ENCODE assay signal across 12 cellular contexts in the genomic region with DNA sequence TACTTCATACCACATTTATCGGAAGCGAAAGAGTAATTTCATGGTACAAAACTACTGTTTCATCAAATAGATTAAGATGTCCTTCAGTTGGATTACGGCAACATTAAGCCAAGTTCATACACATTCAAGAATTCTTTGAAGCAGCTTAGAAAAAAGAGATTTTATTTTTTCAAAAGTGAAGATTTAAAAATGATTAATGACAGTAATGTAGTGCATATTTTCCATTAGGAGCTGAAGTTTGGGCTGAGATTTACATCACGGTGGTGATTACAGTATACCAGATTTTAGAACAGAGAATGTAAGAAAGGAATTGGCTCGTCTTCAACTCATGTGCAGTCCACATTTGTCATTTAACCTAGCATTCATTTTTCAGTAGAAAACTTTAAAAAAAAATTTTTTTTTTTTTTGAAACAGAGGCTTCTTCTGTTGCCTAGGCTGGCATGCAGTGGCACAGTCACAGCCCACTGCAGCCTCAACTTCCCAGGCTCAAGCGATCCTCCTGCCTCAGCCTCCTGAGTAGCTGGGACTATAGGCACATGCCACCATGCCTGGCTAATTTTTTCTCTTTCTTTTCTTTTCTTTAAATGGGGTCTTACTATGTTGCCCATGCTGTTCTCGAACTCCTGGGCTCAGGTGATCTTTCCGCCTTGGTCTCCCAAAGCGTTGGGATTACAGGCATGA. TPM values are rescaled to one million over a fixed set of nuclear protein-coding genes. Genes with fewer than 3 reads are reported as not detected.
DNase-seq lines count a peak whose midpoint lies in the region; ATAC-seq, FAIRE-seq and TF ChIP-seq lines count a peak whose summit lies in the region.
"Had no signal": no experiment of that assay in that cellular context is flagged by ENCODE, and none has a peak within 500 bp of the region (broad histone marks: within the 10 kb centered on the region; RNA-seq: fewer than 3 reads in every experiment).

No MANE protein-coding gene starts in this region.

- H3K4me1 ChIP-seq in endothelial cell of umbilical vein (ENCODE audit: control insufficient read depth, extremely low read depth, insufficient read depth, low read length): peaks cover 21% of the 10 kb centered on the region
- H3K4me1 ChIP-seq in skeletal muscle satellite cell (ENCODE audit: control insufficient read depth, insufficient read depth, low read length): peaks cover 36% of the 10 kb centered on the region
- H3K4me1 ChIP-seq in left lung: peaks cover 4 to 56% of the 10 kb centered on the region in 2 donors

- H3K9me1 ChIP-seq in endothelial cell of umbilical vein (replicated peaks; ENCODE audit: control insufficient read depth, extremely low read depth, insufficient read depth, low read length): no peaks in the 10 kb centered on the region

- H3K36me3 Mint-ChIP-seq in activated CD4-positive, alpha-beta T cell treated with anti-CD3 and anti-CD28 coated beads for 36 hours (ENCODE audit: low read depth): peaks cover 3% of the 10 kb centered on the region

- no peak for FAIRE-seq in endothelial cell of umbilical vein (lab: Jason Lieb, UNC)
- FAIRE-seq: A204.1 had no signal

- H3K27me3 ChIP-seq in endothelial cell of umbilical vein (ENCODE audit: control insufficient read depth in 2 of 2, insufficient read depth in 2 of 2, low read length in 2 of 2) (no peaks in the 10 kb centered on the region), skeletal muscle satellite cell (ENCODE audit: control insufficient read depth, insufficient read depth, low read length) (no peaks in the 10 kb centered on the region), left lung (peaks cover 0 to 12% of the 10 kb centered on the region in 2 donors)

- H3K9me3 ChIP-seq in endothelial cell of umbilical vein (replicated peaks; ENCODE audit: control insufficient read depth, insufficient read depth, low read length): no peaks in the 10 kb centered on the region
- H3K9me3 ChIP-seq in skeletal muscle satellite cell (replicated peaks; ENCODE audit: low read length): no peaks in the 10 kb centered on the region
- no peaks in the 10 kb centered on the region for H3K9me3 ChIP-seq in left lung
- H3K9me3 ChIP-seq: lower lobe of right lung had no signal

- POLR2A ChIA-PET in activated CD4-positive, alpha-beta T cell treated with anti-CD3 and anti-CD28 coated beads for 36 hours (lab: Charles Lee): interaction anchor here (0.7 to 2.3 kb wide), 2 partner anchors 25 to 43 kb away, joined by 3 to 10 read pairs; no protein-coding TSS in a partner anchor
- POLR2A ChIA-PET in endothelial cell of umbilical vein (lab: Charles Lee): interaction anchor here (1.2 kb wide), 1 partner anchor 86 kb away, joined by 3 read pairs; no protein-coding TSS in a partner anchor

- peak overlapping the region; percentile 93 for H3K27ac Mint-ChIP-seq in activated CD4-positive, alpha-beta T cell treated with anti-CD3 and anti-CD28 coated beads for 36 hours

- CTCF ChIA-PET in activated CD4-positive, alpha-beta T cell treated with anti-CD3 and anti-CD28 coated beads for 36 hours (lab: Charles Lee): interaction anchor here (0.6 to 2.1 kb wide), 11 partner anchors 12 to 95 kb away, joined by 3 to 12 read pairs (median 4); no protein-coding TSS in a partner anchor
- CTCF ChIA-PET in endothelial cell of umbilical vein (lab: Charles Lee): interaction anchor here (0.8 to 4.7 kb wide), 19 partner anchors 11 to 88 kb away, joined by 3 to 82 read pairs (median 8); no protein-coding TSS in a partner anchor

- no peaks in the 10 kb centered on the region for H3K36me3 ChIP-seq in endothelial cell of umbilical vein (ENCODE audit: control insufficient read depth in 2 of 2, extremely low read depth in 1 of 2, insufficient read depth in 2 of 2, low read length in 2 of 2)
- H3K36me3 ChIP-seq in skeletal muscle satellite cell (ENCODE audit: insufficient read depth, low read length): no peaks in the 10 kb centered on the region
- H3K36me3 ChIP-seq in left lung: no peaks in the 10 kb centered on the region
- H3K36me3 ChIP-seq: lower lobe of right lung, WERI-Rb-1 had no signal

- intact Hi-C loops in activated CD4-positive, alpha-beta T cell treated with anti-CD3 and anti-CD28 coated beads for 36 hours (cut with DNase I, micrococcal nuclease): loop anchor here (1.0 to 5.0 kb wide), 7 partner anchors 43 to 669 kb away; a partner anchor contains a TSS
- intact Hi-C loops in endothelial cell of umbilical vein (cut with micrococcal nuclease): loop anchor here (5.0 kb wide), 1 partner anchor 221 kb away; no protein-coding TSS in a partner anchor
- intact Hi-C loops in left lung (cut with DNase I): no loop called here

- H3K4me2 ChIP-seq in endothelial cell of umbilical vein (ENCODE audit: insufficient read depth, low read length): peak overlapping the region; percentile 93
- H3K4me2 ChIP-seq in skeletal muscle satellite cell (ENCODE audit: low read length): peak overlapping the region; percentile 82

- TF ChIP-seq CTCF in WI38 (IDR thresholded peaks at IDR 0.05; ENCODE audit: low read depth, low read length): no peak
- TF ChIP-seq CTCF in endothelial cell of umbilical vein (IDR thresholded peaks at IDR 0.05; ENCODE audit: extremely low read depth in 1 of 2, insufficient read depth in 1 of 2, low read depth in 1 of 2, low read length in 2 of 2): no peak
- no peak for TF ChIP-seq CTCF in left lung (IDR thresholded peaks at IDR 0.05)

- DNase-seq in activated CD4-positive, alpha-beta T cell treated with anti-CD3 and anti-CD28 coated beads for 36 hours: no peak
- DNase-seq in activated CD4-positive, alpha-beta T cell treated with anti-CD3 and anti-CD28 coated beads for 48 hours: no peak
- DNase-seq in endothelial cell of umbilical vein (ENCODE audit: low read depth, low spot score) (no peak), left lung (no peak), putamen (ENCODE audit: low spot score) (no peak), NCI-H1417 (lab: John Stamatoyannopoulos, UW) (no peak)
- DNase-seq: lower lobe of right lung; stimulated activated CD4-positive, alpha-beta T cell treated with anti-CD3 and anti-CD28 coated beads, Interleukin-4, amount 100 ng/mL, for 1 hour; WERI-Rb-1 had no signal

- H3K4me3 Mint-ChIP-seq in activated CD4-positive, alpha-beta T cell treated with anti-CD3 and anti-CD28 coated beads for 36 hours: peak overlapping the region; percentile 91

- no TSS peak for BruUV-seq in endothelial cell of umbilical vein (replicated peaks; lab: Mats Ljungman, UMichigan)

- dilution Hi-C loops in endothelial cell of umbilical vein (cut with MboI; ENCODE audit: extremely low pct_ligation_motif_present, low sequenced_read_pairs): no loop called here

- TF ChIP-seq POLR2A in endothelial cell of umbilical vein (IDR thresholded peaks at IDR 0.05; ENCODE audit: low read depth, low read length): no peak

- H3K27ac ChIP-seq in endothelial cell of umbilical vein (ENCODE audit: insufficient read depth, low read depth, low read length) (peak overlapping the region; percentile 85), left lung (no peak overlapping the region)
- H3K27ac ChIP-seq: lower lobe of right lung, WERI-Rb-1 had no signal

- peaks cover 68% of the 10 kb centered on the region for H3K79me2 ChIP-seq in endothelial cell of umbilical vein (ENCODE audit: control insufficient read depth, insufficient read depth, low read length)

- H3K9ac ChIP-seq in endothelial cell of umbilical vein (replicated peaks; ENCODE audit: extremely low read depth, insufficient read depth, low read length): peak overlapping the region; percentile 96
- H3K9ac ChIP-seq in skeletal muscle satellite cell (ENCODE audit: low read depth, low read length): peak overlapping the region; percentile 94

- H3K27me3 Mint-ChIP-seq in activated CD4-positive, alpha-beta T cell treated with anti-CD3 and anti-CD28 coated beads for 36 hours: peaks cover 1% of the 10 kb centered on the region

- no peaks in the 10 kb centered on the region for H3K9me3 Mint-ChIP-seq in activated CD4-positive, alpha-beta T cell treated with anti-CD3 and anti-CD28 coated beads for 36 hours (ENCODE audit: low read depth)

- ATAC-seq in activated CD4-positive, alpha-beta T cell treated with anti-CD3 and anti-CD28 coated beads for 36 hours: no peak
- no peak for ATAC-seq in left lung
- ATAC-seq: lower lobe of right lung had no signal

- no peaks in the 10 kb centered on the region for H4K20me1 ChIP-seq in endothelial cell of umbilical vein (replicated peaks; ENCODE audit: control insufficient read depth, extremely low read depth, insufficient read depth, low read length)

- H3K4me3 ChIP-seq in WI38 (ENCODE audit: low read depth, low read length) (peak overlapping the region; percentile 89), endothelial cell of umbilical vein (replicated peaks in 1 of 3; ENCODE audit: insufficient read depth in 1 of 3, low read depth in 1 of 3, low read length in 3 of 3) (peak overlapping the region; percentile 59 to 91 (median 87)), skeletal muscle satellite cell (ENCODE audit: low read length) (peak overlapping the region; percentile 91), left lung (no peak overlapping the region)

- no peak overlapping the region for H2AFZ ChIP-seq in endothelial cell of umbilical vein (ENCODE audit: low read depth, low read length)

- H3K4me1 Mint-ChIP-seq in activated CD4-positive, alpha-beta T cell treated with anti-CD3 and anti-CD28 coated beads for 36 hours: peaks cover 47% of the 10 kb centered on the region

TF ChIP-seq in endothelial cell of umbilical vein, 7 proteins besides CTCF, POLR2A, EP300 and RAD21 (continues in another document):
- TF ChIP-seq MYC (IDR thresholded peaks at IDR 0.05; ENCODE audit: low read depth, low read length) (no peak), JUN (IDR thresholded peaks at IDR 0.05; ENCODE audit: borderline replicate concordance, insufficient read depth, insufficient read length, low read depth) (no peak), POLR2AphosphoS5 (IDR thresholded peaks at IDR 0.05; ENCODE audit: insufficient read depth, low read depth, low read length) (no peak), EZH2 (IDR thresholded peaks at IDR 0.05; ENCODE audit: borderline replicate concordance, low read depth, low read length, severe bottlenecking) (no peak)

RNA-seq across cellular contexts. Expression of a gene that starts 1.9 kb away (rescaled TPM):
- total RNA-seq in activated CD4-positive, alpha-beta T cell treated with anti-CD3 and anti-CD28 coated beads for 36 hours: 10 to 100 TPM; 28.6 to 30.1 TPM
- total RNA-seq in endothelial cell of umbilical vein (71.8 and 78.2 TPM in 2 replicates), left lung (10 to 100 TPM in 1 of 2 donors, 1 to 10 TPM in 1; 8.7 to 12.2 TPM)
- 32.4 and 35.1 TPM in 2 replicates for polyA plus RNA-seq in endothelial cell of umbilical vein
- polyA plus RNA-seq in endothelial cell of umbilical vein (2011; cell fraction: cytosol; rRNA removed): 42.1 and 44.6 TPM in 2 replicates
- polyA plus RNA-seq in endothelial cell of umbilical vein (2011; cell fraction: nucleus; rRNA removed): 85.0 and 90.0 TPM in 2 replicates
- polyA plus RNA-seq in endothelial cell of umbilical vein (2012): 28.3 and 54.5 TPM in 2 replicates
- 76.8 and 82.3 TPM in 2 replicates for polyA minus RNA-seq in endothelial cell of umbilical vein
- 12.2 TPM for polyA minus RNA-seq in endothelial cell of umbilical vein (2011; cell fraction: cytosol; rRNA and poly(A)+ RNA removed)
- polyA minus RNA-seq in endothelial cell of umbilical vein (2011; cell fraction: nucleus; rRNA and poly(A)+ RNA removed): 77.9 and 82.2 TPM in 2 replicates
- 23.6 and 32.5 TPM in 2 replicates for total RNA-seq in skeletal muscle satellite cell (2012; rRNA removed)

Comparison
In these comparisons a context has a peak if more than half of its experiments do, and no peak if none do; other contexts are left out.
1. H3K4me3 ChIP-seq: peak in WI38 (single experiment), endothelial cell of umbilical vein (3 of 3) and skeletal muscle satellite cell (single experiment); none in left lung (0 of 2).
2. intact Hi-C loops: an anchor here in activated CD4-positive, alpha-beta T cell treated with anti-CD3 and anti-CD28 coated beads for 36 hours (1.0 to 5.0 kb wide) and endothelial cell of umbilical vein (5.0 kb wide); none called in left lung.